Comparison of ENCODE assay signal across 19 cellular contexts in the genomic region with DNA sequence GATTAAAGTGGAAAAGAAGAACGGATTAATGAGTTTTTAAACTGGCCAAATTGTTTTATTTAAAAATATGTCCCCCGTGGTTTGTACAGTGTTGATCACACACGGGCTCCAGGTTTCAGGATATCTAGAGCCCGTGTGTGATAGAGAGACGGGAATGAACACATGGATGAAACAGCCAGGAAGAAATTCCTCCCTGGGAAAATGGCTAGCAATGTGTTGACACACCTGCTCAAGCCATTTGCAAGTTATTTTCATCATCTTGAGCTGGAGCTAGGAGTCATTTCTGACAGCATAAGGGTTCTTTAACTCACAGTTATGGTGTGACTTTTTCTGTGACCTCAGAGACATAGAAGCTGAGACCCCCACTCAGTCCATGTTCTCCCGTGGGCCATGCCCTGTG.
A peak's percentile ranks its signal among the peaks of the same experiment; 100 is the strongest.
DNase-seq lines count a peak whose midpoint lies in the region; ATAC-seq and TF ChIP-seq lines count a peak whose summit lies in the region.
"Had no signal": no experiment of that assay in that cellular context is flagged by ENCODE, and none has a peak within 500 bp of the region (broad histone marks: within the 10 kb centered on the region; RNA-seq: fewer than 3 reads in every experiment).

No MANE protein-coding gene starts in this region.

- no peaks in the 10 kb centered on the region for H3K9me3 Mint-ChIP-seq in immature natural killer cell
- H3K9me3 Mint-ChIP-seq: CD8-positive, alpha-beta T cell had no signal

- peaks cover 0 to 14% (median 6%) of the 10 kb centered on the region in 3 donors for H3K36me3 Mint-ChIP-seq in immature natural killer cell

- no peaks in the 10 kb centered on the region for H3K27me3 ChIP-seq in left ventricle myocardium inferior (ENCODE audit: low read depth)
- H3K27me3 ChIP-seq in prostate gland (replicated peaks; ENCODE audit: insufficient read depth) = no peaks in the 10 kb centered on the region
- H3K27me3 ChIP-seq: pancreas had no signal

- H3K4me1 ChIP-seq in left ventricle myocardium inferior (peaks cover 83% of the 10 kb centered on the region), prostate gland (replicated peaks) (peaks cover 5% of the 10 kb centered on the region)
- H3K4me1 ChIP-seq: pancreas had no signal

- TF ChIP-seq CTCF in left ventricle myocardium inferior (IDR thresholded peaks at IDR 0.05; ENCODE audit: borderline replicate concordance) (no peak), prostate gland (IDR thresholded peaks at IDR 0.05) (no peak)

- peak overlapping the region in 5 of 6 donors; percentile 31 to 88 (median 62) for H3K27ac Mint-ChIP-seq in immature natural killer cell

- H3K36me3 ChIP-seq in left ventricle myocardium inferior = peaks cover 27% of the 10 kb centered on the region
- H3K36me3 ChIP-seq in prostate gland = no peaks in the 10 kb centered on the region

- H3K4me3 Mint-ChIP-seq in immature natural killer cell = no peak overlapping the region
- H3K4me3 Mint-ChIP-seq: CD8-positive, alpha-beta T cell had no signal

- intact Hi-C loops in left ventricle myocardium inferior (cut with micrococcal nuclease) = no loop called here
- intact Hi-C loops in left cardiac atrium (cut with DNase I) = no loop called here
- intact Hi-C loops in prostate gland (cut with DNase I) = no loop called here

- peaks cover 10 to 33% (median 18%) of the 10 kb centered on the region in 3 donors for H3K27me3 Mint-ChIP-seq in immature natural killer cell (ENCODE audit: low read depth in 3 of 3)

- TF ChIP-seq POLR2A in prostate gland (IDR thresholded peaks at IDR 0.05) = no peak

- H3K9me3 ChIP-seq in left ventricle myocardium inferior (replicated peaks) (no peaks in the 10 kb centered on the region), prostate gland (no peaks in the 10 kb centered on the region)
- H3K9me3 ChIP-seq: pancreas, SK-N-SH, thoracic aorta had no signal

- no peak for ATAC-seq in left cardiac atrium
- ATAC-seq: CD8-positive, alpha-beta T cell; left colon; PC-3 had no signal

- DNase-seq in left ventricle myocardium inferior (no peak), left cardiac atrium (no peak), immature natural killer cell (no peak), prostate gland (ENCODE audit: low spot score) (no peak), NCI-H187 (lab: John Stamatoyannopoulos, UW) (no peak), RKO (ENCODE audit: low spot score) (no peak)
- no peak for DNase-seq in stimulated activated CD4-positive, alpha-beta T cell treated with anti-CD3 and anti-CD28 coated beads, Interleukin-1b, Interleukin-23, amount 100 ng/mL, for 48 hours
- no peak for DNase-seq in activated CD4-positive, CD25-positive, alpha-beta regulatory T cell (lab: John Stamatoyannopoulos, UW)
- DNase-seq: activated CD4-positive, alpha-beta T cell treated with anti-CD3 and anti-CD28 coated beads for 48 hours; activated CD8-positive, alpha-beta memory T cell treated with anti-CD3 and anti-CD28 coated beads, Interleukin-2, amount 50 U/mL, for 48 hours; activated naive CD4-positive, alpha-beta T cell; CD8-positive, alpha-beta T cell; Karpas-422; NCI-H2171; PC-3; SK-N-SH had no signal

- H3K4me3 ChIP-seq in left ventricle myocardium inferior (no peak overlapping the region), prostate gland (no peak overlapping the region)
- H3K4me3 ChIP-seq: pancreas, thoracic aorta had no signal

- WGBS in prostate gland = 66% methylated on average over 6 of the region's 6 CpGs

- H3K4me1 Mint-ChIP-seq in immature natural killer cell = peaks cover 67 to 79% of the 10 kb centered on the region in 2 donors

- H3K27ac ChIP-seq in left ventricle myocardium inferior (replicated peaks) (peak overlapping the region; percentile 68), prostate gland (peak overlapping the region; percentile 66 to 76)
- H3K27ac ChIP-seq: pancreas had no signal
